Comparison of ENCODE assay signal across 8 cellular contexts in the genomic region with DNA sequence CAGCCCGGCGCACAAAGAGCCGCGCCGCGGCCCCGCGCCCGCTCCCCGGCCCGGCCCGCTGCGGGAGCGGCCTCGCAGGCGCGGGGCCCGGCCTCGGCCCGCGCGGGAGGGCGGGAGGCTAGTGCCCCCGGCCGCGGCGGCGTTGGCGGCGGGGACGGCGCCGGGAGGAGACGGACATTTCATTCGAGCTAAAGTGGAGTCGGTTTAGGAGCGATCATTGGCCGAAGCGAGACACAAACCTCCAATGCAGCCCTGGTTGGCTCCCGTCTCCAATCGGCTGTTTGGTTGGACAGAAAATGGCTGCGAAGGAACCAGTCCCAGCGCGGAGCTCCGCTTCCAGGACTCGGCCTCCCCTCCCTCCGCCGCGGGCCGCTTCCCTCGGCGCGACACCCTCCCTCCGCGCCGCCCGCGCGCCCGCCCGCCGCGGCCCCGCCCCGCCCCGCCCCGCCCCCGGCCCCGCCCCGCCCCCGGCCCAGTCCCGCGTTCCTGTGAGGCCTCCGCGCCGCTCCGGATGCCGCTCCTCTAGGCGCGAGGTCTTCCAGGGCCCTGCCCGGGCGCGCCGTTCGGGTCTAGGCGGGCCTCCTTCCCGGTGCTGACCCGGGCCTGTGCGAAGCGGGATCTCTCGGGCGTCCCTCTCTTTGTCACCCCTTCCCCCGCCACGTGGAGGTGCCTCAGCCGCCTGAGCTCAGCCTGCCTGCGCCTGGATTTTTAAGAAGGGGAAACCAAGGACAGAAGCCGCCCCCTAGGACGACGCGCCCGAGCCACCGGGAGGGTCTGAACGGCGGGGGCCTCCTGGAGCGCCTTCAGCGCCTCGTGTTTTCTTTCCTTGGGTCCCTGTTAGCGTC. TPM values are rescaled to one million over a fixed set of nuclear protein-coding genes. Genes with fewer than 3 reads are reported as not detected.
DNase-seq lines count a peak whose midpoint lies in the region; ATAC-seq, FAIRE-seq and TF ChIP-seq lines count a peak whose summit lies in the region.

A gene (minus strand): TSS at position 309 of the 845 bp plus-strand sequence. CDS start 2,757 bp downstream, outside the sequence.

- POLR2A ChIA-PET in OCI-LY7 (lab: Charles Lee) = interaction anchor here (0.6 to 1.8 kb wide), 12 partner anchors 10 to 821 kb away, joined by 3 to 7 read pairs (median 4); a partner anchor contains a TSS

- peak within 1 kb of the TSS; percentile 90 for H2AFZ ChIP-seq in OCI-LY7 (ENCODE audit: low read length)

- ATAC-seq in GM21526 (IDR thresholded peaks at IDR 0.05; ENCODE audit: low FRiP score, unreplicated experiment) (peak; percentile 88), mucosa of descending colon (peak; percentile 99)

- TF ChIP-seq CTCF in D721Med (IDR thresholded peaks at IDR 0.05; ENCODE audit: insufficient read depth, missing control alignments) (no peak), OCI-LY7 (conservative IDR thresholded peaks at IDR 0.05; ENCODE audit: low read length) (no peak), epithelial cell of esophagus (IDR thresholded peaks at IDR 0.05; ENCODE audit: insufficient read depth, low read depth, low read length, missing control alignments) (no peak), mucosa of descending colon (IDR thresholded peaks at IDR 0.05) (no peak)

- H3K9me3 ChIP-seq in OCI-LY7 (ENCODE audit: low read length) = no peaks in the 10 kb centered on the region
- H3K9me3 ChIP-seq in mucosa of descending colon = no peaks in the 10 kb centered on the region

- peaks cover 23% of the 10 kb centered on the region for H3K79me2 ChIP-seq in OCI-LY7 (ENCODE audit: insufficient read depth, low read depth, low read length)

- peak within 1 kb of the TSS; percentile 94 for H3K4me2 ChIP-seq in OCI-LY7 (ENCODE audit: low read length)

- H3K9me2 ChIP-seq in OCI-LY7 (ENCODE audit: insufficient read depth, low read length) = no peaks in the 10 kb centered on the region

- H3K27ac ChIP-seq in OCI-LY7 (ENCODE audit: low read depth, low read length, poor library complexity, severe bottlenecking) = peak within 1 kb of the TSS; percentile 82

- FAIRE-seq in D721Med (lab: Jason Lieb, UNC) = no peak

- DNase-seq in D721Med (ENCODE audit: insufficient read length, low spot score) = peak; percentile 80
- DNase-seq in HuH-7.5 (ENCODE audit: low spot score) = peak; percentile 99
- peak; percentile 97 for DNase-seq in OCI-LY7 (ENCODE audit: low spot score)
- DNase-seq in activated T-cell treated with anti-CD3 and anti-CD28 coated beads for 24 hours (ENCODE audit: low read depth) = peak; percentile 89
- peak; percentile 99 for DNase-seq in epithelial cell of esophagus (ENCODE audit: low read depth)
- peak; percentile 94 to 95 (median 95) for DNase-seq in mucosa of descending colon
- DNase-seq in stimulated activated CD8-positive, alpha-beta memory T cell treated with anti-CD3 and anti-CD28 coated beads, Interleukin-4, amount 100 ng/mL, for 24 hours (ENCODE audit: low read depth) = peak; percentile 79

- H3K4me1 ChIP-seq in OCI-LY7 (ENCODE audit: insufficient read depth, low read length, poor library complexity, severe bottlenecking) (peaks cover 31% of the 10 kb centered on the region), mucosa of descending colon (ENCODE audit: low read depth) (peaks cover 16% of the 10 kb centered on the region)

- no peaks in the 10 kb centered on the region for H4K20me1 ChIP-seq in OCI-LY7 (ENCODE audit: insufficient read depth, low read length)

- peak within 1 kb of the TSS; percentile 88 for H3K4me3 ChIP-seq in OCI-LY7 (ENCODE audit: low read depth, low read length, poor library complexity, severe bottlenecking)
- H3K4me3 ChIP-seq in epithelial cell of esophagus (ENCODE audit: low read length) = peak within 1 kb of the TSS; percentile 73
- H3K4me3 ChIP-seq in mucosa of descending colon = peak within 1 kb of the TSS; percentile 70

- no TSS peak for BruUV-seq in OCI-LY7 (replicated peaks; lab: Mats Ljungman, UMichigan)

- intact Hi-C loops in OCI-LY7 (cut with micrococcal nuclease; ENCODE audit: unreplicated experiment) = loop anchor here (1.0 to 5.0 kb wide), 3 partner anchors 151 to 206 kb away; a partner anchor contains a TSS
- intact Hi-C loops in mucosa of descending colon (cut with DNase I, micrococcal nuclease) = no loop called here

- H3K36me3 ChIP-seq in OCI-LY7 (ENCODE audit: insufficient read depth, low read length) (peaks cover 21% of the 10 kb centered on the region), mucosa of descending colon (ENCODE audit: low read depth) (no peaks in the 10 kb centered on the region)

- CTCF ChIA-PET in OCI-LY7 (lab: Charles Lee; ENCODE audit: unreplicated experiment) = interaction anchor here (0.6 to 1.3 kb wide), 2 partner anchors 150 to 239 kb away, joined by 3 read pairs; no protein-coding TSS in a partner anchor

RNA-seq across cellular contexts. Expression of the gene that starts here (rescaled TPM):
- 21.6 and 30.2 TPM in 2 replicates for total RNA-seq in OCI-LY7 (2014; rRNA removed; shearing (Covaris generic))
- total RNA-seq in OCI-LY7 (2022) = 38.5 and 40.3 TPM in 2 replicates
- 10 to 100 TPM; 16.2 to 73.9 (median 18.9) TPM for total RNA-seq in mucosa of descending colon

Comparison
In these comparisons a context has a peak if more than half of its experiments do, and no peak if none do; other contexts are left out.
1. Peak in every context shown above with its lines: DNase-seq, ATAC-seq, H3K4me3 ChIP-seq and H3K27ac ChIP-seq.